1 cellular context compared by ENCODE assay signal in the genomic region with DNA sequence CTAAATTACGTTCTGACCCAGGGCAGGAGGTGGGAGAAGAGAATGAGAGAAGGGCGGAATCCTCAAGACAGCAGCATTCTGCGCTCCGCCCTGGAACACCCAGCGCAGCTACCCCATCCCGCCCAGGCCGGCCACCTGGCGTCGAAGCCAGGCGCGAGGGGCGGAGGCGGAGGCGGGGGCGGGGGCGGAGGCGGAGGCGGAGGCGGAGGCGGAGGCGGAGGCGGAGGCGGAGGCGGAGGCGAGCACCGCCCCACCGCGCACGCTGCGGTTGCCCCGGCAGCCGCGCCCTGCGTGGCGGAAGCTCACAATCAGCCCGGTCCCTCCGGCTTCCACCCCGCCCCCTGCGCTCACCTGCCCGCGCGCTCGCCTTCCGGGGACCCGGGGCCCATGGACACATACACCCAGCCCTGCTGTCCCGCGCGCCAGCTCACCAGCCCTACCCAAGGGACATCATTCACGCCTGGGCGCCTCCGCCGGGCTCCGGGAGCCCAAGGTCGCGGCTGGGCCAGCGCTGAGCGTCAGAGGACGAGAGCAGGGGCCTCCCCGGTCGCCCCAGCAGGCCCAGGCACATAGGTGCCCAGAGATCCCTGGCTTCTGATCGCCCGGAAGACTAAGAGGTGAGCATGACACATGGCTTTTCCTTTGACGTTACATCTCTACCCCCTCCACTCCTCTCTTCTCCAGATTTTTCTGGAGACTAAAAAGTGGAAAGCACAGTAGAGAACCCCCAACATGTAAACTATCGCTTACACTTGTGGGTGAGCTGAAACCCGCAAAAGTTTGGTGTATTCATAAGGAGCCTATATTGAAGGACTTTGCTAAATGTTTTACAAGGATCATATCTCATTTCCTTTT.
TF ChIP-seq lines count a peak whose summit lies in the region.

A gene (plus strand): TSS at position 271 of the 855 bp plus-strand sequence. CDS start 3,315 bp downstream, outside the sequence.

TF ChIP-seq in HepG2, 621 proteins besides CTCF, POLR2A, EP300 and RAD21 (continued from another document and continues in another):
- TF ChIP-seq ZNF251 (CRISPR knock-in tag; IDR thresholded peaks at IDR 0.05) (peak; percentile 80; the same call in 1 of the 2 replicates), NPAS2 (CRISPR knock-in tag; IDR thresholded peaks at IDR 0.05; ENCODE audit: borderline replicate concordance) (no peak), ZNF883 (CRISPR knock-in tag; IDR thresholded peaks at IDR 0.05; ENCODE audit: not compliant biosample characterization) (peak; percentile 97), ZNF446 (CRISPR knock-in tag; IDR thresholded peaks at IDR 0.05) (peak; percentile 65; the same call in 1 of the 2 replicates), SNAPC2 (CRISPR knock-in tag; IDR thresholded peaks at IDR 0.05) (peak; percentile 91; the same call in 1 of the 2 replicates), FOSL1 (CRISPR knock-in tag; IDR thresholded peaks at IDR 0.05; ENCODE audit: borderline replicate concordance) (peak; percentile 49; the same call in 1 of the 2 replicates), NRL (CRISPR knock-in tag; IDR thresholded peaks at IDR 0.05; ENCODE audit: borderline replicate concordance) (peak; percentile 97), ZNF777 (CRISPR knock-in tag; IDR thresholded peaks at IDR 0.05) (no peak; the same call in 1 of the 2 replicates), MTA1 (CRISPR knock-in tag; IDR thresholded peaks at IDR 0.05; ENCODE audit: borderline replicate concordance) (peak; percentile 92; the same call in 1 of the 2 replicates), RFXAP (CRISPR knock-in tag; IDR thresholded peaks at IDR 0.05; ENCODE audit: borderline replicate concordance) (peak; percentile 43; the same call in 1 of the 2 replicates), POLR2G (IDR thresholded peaks at IDR 0.05; ENCODE audit: low read depth, low read length) (peak; percentile 87), SP5 (CRISPR knock-in tag; IDR thresholded peaks at IDR 0.05; ENCODE audit: borderline replicate concordance, low read depth) (peak; percentile 91), SIX4 (CRISPR knock-in tag; IDR thresholded peaks at IDR 0.05) (peak; percentile 50; the same call in 1 of the 2 replicates), ZFY (CRISPR knock-in tag; IDR thresholded peaks at IDR 0.05) (peak; percentile 96), NFATC3 (CRISPR knock-in tag; IDR thresholded peaks at IDR 0.05) (no peak; the same call in 1 of the 2 replicates), NCOA2 (CRISPR knock-in tag; IDR thresholded peaks at IDR 0.05) (peak; percentile 54), POLR2AphosphoS2 (IDR thresholded peaks at IDR 0.05; ENCODE audit: low read depth, low read length) (no peak), RORA (CRISPR knock-in tag; IDR thresholded peaks at IDR 0.05) (no peak), IKZF4 (CRISPR knock-in tag; IDR thresholded peaks at IDR 0.05; ENCODE audit: borderline replicate concordance, low read depth, not compliant biosample characterization) (peak; percentile 83), KDM5B (CRISPR knock-in tag; IDR thresholded peaks at IDR 0.05; ENCODE audit: borderline replicate concordance) (peak; percentile 97), TEAD3 (CRISPR knock-in tag; optimal IDR thresholded peaks at IDR 0.05; ENCODE audit: borderline replicate concordance) (peak; percentile 72), KLF15 (CRISPR knock-in tag; IDR thresholded peaks at IDR 0.05; ENCODE audit: borderline replicate concordance) (no peak), ZNF891 (CRISPR knock-in tag; IDR thresholded peaks at IDR 0.05) (peak; percentile 98), ARID2 (CRISPR knock-in tag; IDR thresholded peaks at IDR 0.05; ENCODE audit: borderline replicate concordance) (peak; percentile 87; the same call in 1 of the 2 replicates), ZC3H13 (CRISPR knock-in tag; IDR thresholded peaks at IDR 0.05) (peak; percentile 77), NR2F1 (CRISPR knock-in tag; IDR thresholded peaks at IDR 0.05) (0 out of 4 replicates have a peak, but pooled peaks of 1 of the 2 experiments have one; percentile 28), CBX5 (CRISPR knock-in tag; IDR thresholded peaks at IDR 0.05; ENCODE audit: borderline replicate concordance) (peak; percentile 90), ZNF703 (CRISPR knock-in tag; IDR thresholded peaks at IDR 0.05; ENCODE audit: borderline replicate concordance) (0 out of 2 replicates have a peak, but pooled peaks have one; percentile 55), BORCS8-MEF2B (CRISPR knock-in tag; IDR thresholded peaks at IDR 0.05) (peak; percentile 97), ZNF773 (CRISPR knock-in tag; IDR thresholded peaks at IDR 0.05; ENCODE audit: borderline replicate concordance) (peak; percentile 83; the same call in 1 of the 2 replicates), NR2F2 (IDR thresholded peaks at IDR 0.05; ENCODE audit: borderline replicate concordance, low read depth) (no peak; the same call in 1 of the 2 replicates), ZNF768 (CRISPR knock-in tag; IDR thresholded peaks at IDR 0.05) (peak; percentile 91), JARID2 (CRISPR knock-in tag; IDR thresholded peaks at IDR 0.05; ENCODE audit: insufficient replicate concordance) (no peak), SPEN (CRISPR knock-in tag; IDR thresholded peaks at IDR 0.05; ENCODE audit: low read depth) (peak; percentile 93), ZSCAN29 (CRISPR knock-in tag; conservative IDR thresholded peaks at IDR 0.05) (peak; percentile 77; the same call in 1 of the 2 replicates), MBNL3 (CRISPR knock-in tag; conservative IDR thresholded peaks at IDR 0.05) (no peak)
- TF ChIP-seq, protein P1, sequence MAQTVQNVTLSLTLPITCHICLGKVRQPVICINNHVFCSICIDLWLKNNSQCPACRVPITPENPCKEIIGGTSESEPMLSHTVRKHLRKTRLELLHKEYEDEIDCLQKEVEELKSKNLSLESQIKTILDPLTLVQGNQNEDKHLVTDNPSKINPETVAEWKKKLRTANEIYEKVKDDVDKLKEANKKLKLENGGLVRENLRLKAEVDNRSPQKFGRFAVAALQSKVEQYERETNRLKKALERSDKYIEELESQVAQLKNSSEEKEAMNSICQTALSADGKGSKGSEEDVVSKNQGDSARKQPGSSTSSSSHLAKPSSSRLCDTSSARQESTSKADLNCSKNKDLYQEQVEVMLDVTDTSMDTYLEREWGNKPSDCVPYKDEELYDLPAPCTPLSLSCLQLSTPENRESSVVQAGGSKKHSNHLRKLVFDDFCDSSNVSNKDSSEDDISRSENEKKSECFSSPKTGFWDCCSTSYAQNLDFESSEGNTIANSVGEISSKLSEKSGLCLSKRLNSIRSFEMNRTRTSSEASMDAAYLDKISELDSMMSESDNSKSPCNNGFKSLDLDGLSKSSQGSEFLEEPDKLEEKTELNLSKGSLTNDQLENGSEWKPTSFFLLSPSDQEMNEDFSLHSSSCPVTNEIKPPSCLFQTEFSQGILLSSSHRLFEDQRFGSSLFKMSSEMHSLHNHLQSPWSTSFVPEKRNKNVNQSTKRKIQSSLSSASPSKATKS (CRISPR knock-in tag; IDR thresholded peaks at IDR 0.05): no peak
- TF ChIP-seq, protein P2, sequence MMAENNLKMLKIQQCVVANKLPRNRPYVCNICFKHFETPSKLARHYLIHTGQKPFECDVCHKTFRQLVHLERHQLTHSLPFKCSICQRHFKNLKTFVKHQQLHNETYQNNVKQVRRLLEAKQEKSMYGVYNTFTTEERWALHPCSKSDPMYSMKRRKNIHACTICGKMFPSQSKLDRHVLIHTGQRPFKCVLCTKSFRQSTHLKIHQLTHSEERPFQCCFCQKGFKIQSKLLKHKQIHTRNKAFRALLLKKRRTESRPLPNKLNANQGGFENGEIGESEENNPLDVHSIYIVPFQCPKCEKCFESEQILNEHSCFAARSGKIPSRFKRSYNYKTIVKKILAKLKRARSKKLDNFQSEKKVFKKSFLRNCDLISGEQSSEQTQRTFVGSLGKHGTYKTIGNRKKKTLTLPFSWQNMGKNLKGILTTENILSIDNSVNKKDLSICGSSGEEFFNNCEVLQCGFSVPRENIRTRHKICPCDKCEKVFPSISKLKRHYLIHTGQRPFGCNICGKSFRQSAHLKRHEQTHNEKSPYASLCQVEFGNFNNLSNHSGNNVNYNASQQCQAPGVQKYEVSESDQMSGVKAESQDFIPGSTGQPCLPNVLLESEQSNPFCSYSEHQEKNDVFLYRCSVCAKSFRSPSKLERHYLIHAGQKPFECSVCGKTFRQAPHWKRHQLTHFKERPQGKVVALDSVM (CRISPR knock-in tag; IDR thresholded peaks at IDR 0.05): no peak
- TF ChIP-seq, protein P3, sequence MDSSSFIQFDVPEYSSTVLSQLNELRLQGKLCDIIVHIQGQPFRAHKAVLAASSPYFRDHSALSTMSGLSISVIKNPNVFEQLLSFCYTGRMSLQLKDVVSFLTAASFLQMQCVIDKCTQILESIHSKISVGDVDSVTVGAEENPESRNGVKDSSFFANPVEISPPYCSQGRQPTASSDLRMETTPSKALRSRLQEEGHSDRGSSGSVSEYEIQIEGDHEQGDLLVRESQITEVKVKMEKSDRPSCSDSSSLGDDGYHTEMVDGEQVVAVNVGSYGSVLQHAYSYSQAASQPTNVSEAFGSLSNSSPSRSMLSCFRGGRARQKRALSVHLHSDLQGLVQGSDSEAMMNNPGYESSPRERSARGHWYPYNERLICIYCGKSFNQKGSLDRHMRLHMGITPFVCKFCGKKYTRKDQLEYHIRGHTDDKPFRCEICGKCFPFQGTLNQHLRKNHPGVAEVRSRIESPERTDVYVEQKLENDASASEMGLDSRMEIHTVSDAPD (CRISPR knock-in tag; IDR thresholded peaks at IDR 0.05): peak; percentile 77
- TF ChIP-seq, protein P4, sequence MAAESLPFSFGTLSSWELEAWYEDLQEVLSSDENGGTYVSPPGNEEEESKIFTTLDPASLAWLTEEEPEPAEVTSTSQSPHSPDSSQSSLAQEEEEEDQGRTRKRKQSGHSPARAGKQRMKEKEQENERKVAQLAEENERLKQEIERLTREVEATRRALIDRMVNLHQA (CRISPR knock-in tag; IDR thresholded peaks at IDR 0.05): no peak
- TF ChIP-seq, protein P5, sequence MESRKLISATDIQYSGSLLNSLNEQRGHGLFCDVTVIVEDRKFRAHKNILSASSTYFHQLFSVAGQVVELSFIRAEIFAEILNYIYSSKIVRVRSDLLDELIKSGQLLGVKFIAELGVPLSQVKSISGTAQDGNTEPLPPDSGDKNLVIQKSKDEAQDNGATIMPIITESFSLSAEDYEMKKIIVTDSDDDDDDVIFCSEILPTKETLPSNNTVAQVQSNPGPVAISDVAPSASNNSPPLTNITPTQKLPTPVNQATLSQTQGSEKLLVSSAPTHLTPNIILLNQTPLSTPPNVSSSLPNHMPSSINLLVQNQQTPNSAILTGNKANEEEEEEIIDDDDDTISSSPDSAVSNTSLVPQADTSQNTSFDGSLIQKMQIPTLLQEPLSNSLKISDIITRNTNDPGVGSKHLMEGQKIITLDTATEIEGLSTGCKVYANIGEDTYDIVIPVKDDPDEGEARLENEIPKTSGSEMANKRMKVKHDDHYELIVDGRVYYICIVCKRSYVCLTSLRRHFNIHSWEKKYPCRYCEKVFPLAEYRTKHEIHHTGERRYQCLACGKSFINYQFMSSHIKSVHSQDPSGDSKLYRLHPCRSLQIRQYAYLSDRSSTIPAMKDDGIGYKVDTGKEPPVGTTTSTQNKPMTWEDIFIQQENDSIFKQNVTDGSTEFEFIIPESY (CRISPR knock-in tag; IDR thresholded peaks at IDR 0.05): peak; percentile 4; the same call in 1 of the 2 replicates
- TF ChIP-seq, protein P6, sequence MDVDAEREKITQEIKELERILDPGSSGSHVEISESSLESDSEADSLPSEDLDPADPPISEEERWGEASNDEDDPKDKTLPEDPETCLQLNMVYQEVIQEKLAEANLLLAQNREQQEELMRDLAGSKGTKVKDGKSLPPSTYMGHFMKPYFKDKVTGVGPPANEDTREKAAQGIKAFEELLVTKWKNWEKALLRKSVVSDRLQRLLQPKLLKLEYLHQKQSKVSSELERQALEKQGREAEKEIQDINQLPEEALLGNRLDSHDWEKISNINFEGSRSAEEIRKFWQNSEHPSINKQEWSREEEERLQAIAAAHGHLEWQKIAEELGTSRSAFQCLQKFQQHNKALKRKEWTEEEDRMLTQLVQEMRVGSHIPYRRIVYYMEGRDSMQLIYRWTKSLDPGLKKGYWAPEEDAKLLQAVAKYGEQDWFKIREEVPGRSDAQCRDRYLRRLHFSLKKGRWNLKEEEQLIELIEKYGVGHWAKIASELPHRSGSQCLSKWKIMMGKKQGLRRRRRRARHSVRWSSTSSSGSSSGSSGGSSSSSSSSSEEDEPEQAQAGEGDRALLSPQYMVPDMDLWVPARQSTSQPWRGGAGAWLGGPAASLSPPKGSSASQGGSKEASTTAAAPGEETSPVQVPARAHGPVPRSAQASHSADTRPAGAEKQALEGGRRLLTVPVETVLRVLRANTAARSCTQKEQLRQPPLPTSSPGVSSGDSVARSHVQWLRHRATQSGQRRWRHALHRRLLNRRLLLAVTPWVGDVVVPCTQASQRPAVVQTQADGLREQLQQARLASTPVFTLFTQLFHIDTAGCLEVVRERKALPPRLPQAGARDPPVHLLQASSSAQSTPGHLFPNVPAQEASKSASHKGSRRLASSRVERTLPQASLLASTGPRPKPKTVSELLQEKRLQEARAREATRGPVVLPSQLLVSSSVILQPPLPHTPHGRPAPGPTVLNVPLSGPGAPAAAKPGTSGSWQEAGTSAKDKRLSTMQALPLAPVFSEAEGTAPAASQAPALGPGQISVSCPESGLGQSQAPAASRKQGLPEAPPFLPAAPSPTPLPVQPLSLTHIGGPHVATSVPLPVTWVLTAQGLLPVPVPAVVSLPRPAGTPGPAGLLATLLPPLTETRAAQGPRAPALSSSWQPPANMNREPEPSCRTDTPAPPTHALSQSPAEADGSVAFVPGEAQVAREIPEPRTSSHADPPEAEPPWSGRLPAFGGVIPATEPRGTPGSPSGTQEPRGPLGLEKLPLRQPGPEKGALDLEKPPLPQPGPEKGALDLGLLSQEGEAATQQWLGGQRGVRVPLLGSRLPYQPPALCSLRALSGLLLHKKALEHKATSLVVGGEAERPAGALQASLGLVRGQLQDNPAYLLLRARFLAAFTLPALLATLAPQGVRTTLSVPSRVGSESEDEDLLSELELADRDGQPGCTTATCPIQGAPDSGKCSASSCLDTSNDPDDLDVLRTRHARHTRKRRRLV (CRISPR knock-in tag; IDR thresholded peaks at IDR 0.05): 0 out of 2 replicates have a peak, but pooled peaks have one; percentile 19
- TF ChIP-seq, protein P7, sequence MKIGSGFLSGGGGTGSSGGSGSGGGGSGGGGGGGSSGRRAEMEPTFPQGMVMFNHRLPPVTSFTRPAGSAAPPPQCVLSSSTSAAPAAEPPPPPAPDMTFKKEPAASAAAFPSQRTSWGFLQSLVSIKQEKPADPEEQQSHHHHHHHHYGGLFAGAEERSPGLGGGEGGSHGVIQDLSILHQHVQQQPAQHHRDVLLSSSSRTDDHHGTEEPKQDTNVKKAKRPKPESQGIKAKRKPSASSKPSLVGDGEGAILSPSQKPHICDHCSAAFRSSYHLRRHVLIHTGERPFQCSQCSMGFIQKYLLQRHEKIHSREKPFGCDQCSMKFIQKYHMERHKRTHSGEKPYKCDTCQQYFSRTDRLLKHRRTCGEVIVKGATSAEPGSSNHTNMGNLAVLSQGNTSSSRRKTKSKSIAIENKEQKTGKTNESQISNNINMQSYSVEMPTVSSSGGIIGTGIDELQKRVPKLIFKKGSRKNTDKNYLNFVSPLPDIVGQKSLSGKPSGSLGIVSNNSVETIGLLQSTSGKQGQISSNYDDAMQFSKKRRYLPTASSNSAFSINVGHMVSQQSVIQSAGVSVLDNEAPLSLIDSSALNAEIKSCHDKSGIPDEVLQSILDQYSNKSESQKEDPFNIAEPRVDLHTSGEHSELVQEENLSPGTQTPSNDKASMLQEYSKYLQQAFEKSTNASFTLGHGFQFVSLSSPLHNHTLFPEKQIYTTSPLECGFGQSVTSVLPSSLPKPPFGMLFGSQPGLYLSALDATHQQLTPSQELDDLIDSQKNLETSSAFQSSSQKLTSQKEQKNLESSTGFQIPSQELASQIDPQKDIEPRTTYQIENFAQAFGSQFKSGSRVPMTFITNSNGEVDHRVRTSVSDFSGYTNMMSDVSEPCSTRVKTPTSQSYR (CRISPR knock-in tag; IDR thresholded peaks at IDR 0.05; ENCODE audit: borderline replicate concordance): peak; percentile 85
- TF ChIP-seq, protein P8, sequence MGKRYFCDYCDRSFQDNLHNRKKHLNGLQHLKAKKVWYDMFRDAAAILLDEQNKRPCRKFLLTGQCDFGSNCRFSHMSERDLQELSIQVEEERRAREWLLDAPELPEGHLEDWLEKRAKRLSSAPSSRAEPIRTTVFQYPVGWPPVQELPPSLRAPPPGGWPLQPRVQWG (CRISPR knock-in tag; IDR thresholded peaks at IDR 0.05; ENCODE audit: borderline replicate concordance, low read depth): no peak
